In the genomic region with DNA sequence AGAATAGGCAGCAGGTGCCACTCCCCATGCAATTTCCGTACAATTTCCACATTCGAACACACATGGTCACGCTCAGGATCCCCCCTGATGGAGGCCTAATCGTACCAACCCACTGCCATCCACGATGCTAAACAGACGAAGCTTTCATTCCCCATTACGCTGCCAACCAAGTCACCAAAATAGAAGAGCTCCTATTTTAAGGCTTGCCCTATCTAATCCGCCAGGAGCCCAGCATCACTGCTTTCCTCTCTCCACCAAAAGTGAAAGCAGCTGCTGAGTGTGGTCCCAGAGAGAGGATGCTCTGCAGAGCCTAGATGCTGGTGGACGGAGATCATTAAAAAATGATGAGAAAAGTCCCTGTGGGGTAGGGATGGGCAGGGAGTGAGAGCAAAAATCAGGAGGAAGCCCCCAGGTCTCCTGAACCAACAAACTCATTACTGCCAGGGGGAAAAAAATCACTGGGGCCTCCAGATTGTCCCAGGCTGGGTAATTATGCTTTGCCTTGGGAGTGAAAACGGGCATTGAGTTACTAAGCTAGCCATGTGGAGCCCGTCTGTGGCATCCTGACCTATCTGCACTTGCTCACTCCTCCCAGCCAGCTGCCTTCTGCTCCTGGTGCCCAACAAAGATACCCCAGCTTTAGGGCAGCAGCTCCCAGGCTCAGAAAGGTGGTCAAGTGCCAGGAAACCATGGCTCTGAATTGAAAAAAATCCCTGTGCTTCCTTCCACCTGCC, we compare ENCODE assay signal across 13 cellular contexts.
"Had no signal": no experiment of that assay in that cellular context is flagged by ENCODE, and none has a peak within 500 bp of the region (broad histone marks: within the 10 kb centered on the region; RNA-seq: fewer than 3 reads in every experiment).

No MANE protein-coding gene starts in this region.

- H3K4me3 Mint-ChIP-seq: activated CD4-positive, alpha-beta T cell treated with anti-CD3 and anti-CD28 coated beads for 36 hours; activated naive CD4-positive, alpha-beta T cell treated with anti-CD3 and anti-CD28 coated beads for 36 hours; effector memory CD8-positive, alpha-beta T cell; immature natural killer cell; naive thymus-derived CD4-positive, alpha-beta T cell; stimulated activated naive CD8-positive, alpha-beta T cell treated with anti-CD3 and anti-CD28 coated beads, Interleukin-15, amount 100 ng/mL, for 72 hours had no signal

- H3K4me1 Mint-ChIP-seq: activated CD4-positive, alpha-beta T cell treated with anti-CD3 and anti-CD28 coated beads for 36 hours; immature natural killer cell; naive thymus-derived CD4-positive, alpha-beta T cell; stimulated activated naive CD8-positive, alpha-beta T cell treated with anti-CD3 and anti-CD28 coated beads, Interleukin-15, amount 100 ng/mL, for 72 hours had no signal

- H3K27ac ChIP-seq: cardiac muscle cell, tibial artery, VCaP had no signal

- H3K27me3 ChIP-seq: cardiac muscle cell, tibial artery had no signal

- H3K4me3 ChIP-seq: cardiac muscle cell, tibial artery had no signal

- H3K36me3 ChIP-seq: cardiac muscle cell had no signal

- ATAC-seq: activated CD4-positive, alpha-beta T cell treated with anti-CD3 and anti-CD28 coated beads for 36 hours; effector memory CD8-positive, alpha-beta T cell; naive thymus-derived CD4-positive, alpha-beta T cell; stimulated activated naive CD8-positive, alpha-beta T cell treated with anti-CD3 and anti-CD28 coated beads, Interleukin-15, amount 100 ng/mL, for 72 hours had no signal

- H3K36me3 Mint-ChIP-seq: immature natural killer cell; naive thymus-derived CD4-positive, alpha-beta T cell had no signal

- DNase-seq: activated CD4-positive, alpha-beta T cell treated with anti-CD3 and anti-CD28 coated beads for 36 hours; activated naive CD4-positive, alpha-beta T cell treated with anti-CD3 and anti-CD28 coated beads for 36 hours; cortex of kidney; effector memory CD8-positive, alpha-beta T cell; immature natural killer cell; naive thymus-derived CD4-positive, alpha-beta T cell; stimulated activated CD4-positive, alpha-beta T cell treated with anti-CD3 and anti-CD28 coated beads, Interleukin-15, amount 100 ng/mL, for 24 hours; stimulated activated CD4-positive, alpha-beta T cell treated with anti-CD3 and anti-CD28 coated beads, Interleukin-4, amount 100 ng/mL, for 24 hours; stimulated activated naive CD8-positive, alpha-beta T cell treated with anti-CD3 and anti-CD28 coated beads, Interleukin-15, amount 100 ng/mL, for 72 hours; T1000; tibial artery had no signal

- H3K9me3 Mint-ChIP-seq: activated naive CD4-positive, alpha-beta T cell treated with anti-CD3 and anti-CD28 coated beads for 36 hours; effector memory CD8-positive, alpha-beta T cell; stimulated activated naive CD8-positive, alpha-beta T cell treated with anti-CD3 and anti-CD28 coated beads, Interleukin-15, amount 100 ng/mL, for 72 hours had no signal

- H3K27ac Mint-ChIP-seq: activated CD4-positive, alpha-beta T cell treated with anti-CD3 and anti-CD28 coated beads for 36 hours; activated naive CD4-positive, alpha-beta T cell treated with anti-CD3 and anti-CD28 coated beads for 36 hours; effector memory CD8-positive, alpha-beta T cell; naive thymus-derived CD4-positive, alpha-beta T cell; stimulated activated naive CD8-positive, alpha-beta T cell treated with anti-CD3 and anti-CD28 coated beads, Interleukin-15, amount 100 ng/mL, for 72 hours had no signal

- H3K9me3 ChIP-seq: tibial artery had no signal
